8 cellular contexts compared by ENCODE assay signal in genomic region chr11:73761403-73761945, GRCh38. TPM values are rescaled to one million over a fixed set of nuclear protein-coding genes. Genes with fewer than 3 reads are reported as not detected.
DNase-seq lines count a peak whose midpoint lies in the region; ATAC-seq and TF ChIP-seq lines count a peak whose summit lies in the region.

No MANE protein-coding gene starts in this region.

- no peaks in the 10 kb centered on the region for H3F3A ChIP-seq in Loucy (ENCODE audit: low read depth)

- H3K36me3 Mint-ChIP-seq in neural crest cell (ENCODE audit: low read depth): no peaks in the 10 kb centered on the region

- H2AFZ ChIP-seq in Loucy (ENCODE audit: low read length): peak overlapping the region; percentile 84

- no peaks in the 10 kb centered on the region for H3K9me2 ChIP-seq in Loucy (replicated peaks; ENCODE audit: low read depth, low read length)

- H3K27ac ChIP-seq in ectodermal cell (ENCODE audit: insufficient read depth, low read depth, low read length, poor library complexity, severe bottlenecking): no peak overlapping the region

- peak overlapping the region; percentile 98 for H3K4me3 Mint-ChIP-seq in neural crest cell

- H3K79me2 ChIP-seq in Loucy (ENCODE audit: insufficient read depth, low read length): peaks cover 41% of the 10 kb centered on the region

- H3K4me2 ChIP-seq in Loucy (ENCODE audit: low read depth, low read length, poor library complexity, severe bottlenecking): peak overlapping the region; percentile 75

- H3K9me3 Mint-ChIP-seq in neural crest cell: no peaks in the 10 kb centered on the region

- H3K36me3 ChIP-seq in Loucy (ENCODE audit: insufficient read depth, low read length): no peaks in the 10 kb centered on the region
- no peaks in the 10 kb centered on the region for H3K36me3 ChIP-seq in ectodermal cell (ENCODE audit: control insufficient read depth, insufficient read depth, low read length)

- no peak for TF ChIP-seq CTCF in Loucy (conservative IDR thresholded peaks at IDR 0.05; ENCODE audit: low read length)
- no peak for TF ChIP-seq CTCF in neural crest cell (conservative IDR thresholded peaks at IDR 0.05)

- H3K4me3 ChIP-seq in Loucy (ENCODE audit: low read length, poor library complexity, severe bottlenecking) (peak overlapping the region; percentile 96), ectodermal cell (ENCODE audit: insufficient read depth, low read depth, low read length) (peak overlapping the region; percentile 88)

- no peaks in the 10 kb centered on the region for H3K27me3 ChIP-seq in Loucy (ENCODE audit: insufficient read depth, low read length, poor library complexity, severe bottlenecking)
- H3K27me3 ChIP-seq in ectodermal cell (ENCODE audit: control insufficient read depth, insufficient read depth, low read length, poor library complexity, severe bottlenecking): no peaks in the 10 kb centered on the region

- no peaks in the 10 kb centered on the region for H3K27me3 Mint-ChIP-seq in neural crest cell (ENCODE audit: low read depth)

- H3K9me3 ChIP-seq in Loucy (ENCODE audit: insufficient read depth, low read depth, low read length) (no peaks in the 10 kb centered on the region), ectodermal cell (ENCODE audit: control insufficient read depth, low read length) (no peaks in the 10 kb centered on the region)

- WGBS in ectodermal cell, 2 experiments: 46 to 47% methylated on average over 15 to 16 of the region's 16 CpGs

- DNase-seq in neural crest cell (ENCODE audit: low read depth, low spot score): no peak
- DNase-seq in UCSD-AML1 (lab: John Stamatoyannopoulos, UW; ENCODE audit: unreplicated experiment): no peak
- DNase-seq in DMS 273 (lab: John Stamatoyannopoulos, UW; ENCODE audit: unreplicated experiment): no peak
- DNase-seq in retina: no peak
- DNase-seq in occipital lobe (lab: John Stamatoyannopoulos, UW): no peak

- peak overlapping the region; percentile 85 for H3K27ac Mint-ChIP-seq in neural crest cell (ENCODE audit: unreplicated experiment)

- peaks cover 35% of the 10 kb centered on the region for H3K4me1 Mint-ChIP-seq in neural crest cell

- peaks cover 32% of the 10 kb centered on the region for H4K20me1 ChIP-seq in Loucy (ENCODE audit: insufficient read depth, low read length, poor library complexity, severe bottlenecking)

- peak overlapping the region; percentile 45 for H3K9ac ChIP-seq in Loucy (ENCODE audit: low read depth, low read length, poor library complexity, severe bottlenecking)

- H3K4me1 ChIP-seq in Loucy (ENCODE audit: insufficient read depth, low read length, poor library complexity, severe bottlenecking): peaks cover 28% of the 10 kb centered on the region
- peaks cover 11% of the 10 kb centered on the region for H3K4me1 ChIP-seq in ectodermal cell (ENCODE audit: control insufficient read depth, insufficient read depth, low read length)

- ATAC-seq in GM21447 (IDR thresholded peaks at IDR 0.05; ENCODE audit: unreplicated experiment): peak; percentile 7

RNA-seq across cellular contexts. Expression of gene RAB6A, which starts 0.6 kb away (rescaled TPM):
- polyA plus RNA-seq in ectodermal cell (2013, experiment 1 of 4): 40.5 TPM
- 38.2 TPM for polyA plus RNA-seq in ectodermal cell (2013, experiment 2 of 4)
- 37.8 TPM for polyA plus RNA-seq in ectodermal cell (2013, experiment 3 of 4)
- polyA plus RNA-seq in ectodermal cell (2013, experiment 4 of 4): 39.2 TPM
- total RNA-seq in neural crest cell (75.0 and 85.9 TPM in 2 replicates), occipital lobe (356 TPM)

RNA-seq across cellular contexts. Expression of gene MRPL48, which starts 26.2 kb away (rescaled TPM):
- 23.2 TPM for polyA plus RNA-seq in ectodermal cell (2013, experiment 1 of 4)
- polyA plus RNA-seq in ectodermal cell (2013, experiment 2 of 4): 24.4 TPM
- polyA plus RNA-seq in ectodermal cell (2013, experiment 3 of 4): 28.8 TPM
- 30.9 TPM for polyA plus RNA-seq in ectodermal cell (2013, experiment 4 of 4)
- total RNA-seq in neural crest cell (51.4 and 53.5 TPM in 2 replicates), occipital lobe (24.3 TPM)
